Comparison of ENCODE assay signal across 8 cellular contexts in the genomic region with DNA sequence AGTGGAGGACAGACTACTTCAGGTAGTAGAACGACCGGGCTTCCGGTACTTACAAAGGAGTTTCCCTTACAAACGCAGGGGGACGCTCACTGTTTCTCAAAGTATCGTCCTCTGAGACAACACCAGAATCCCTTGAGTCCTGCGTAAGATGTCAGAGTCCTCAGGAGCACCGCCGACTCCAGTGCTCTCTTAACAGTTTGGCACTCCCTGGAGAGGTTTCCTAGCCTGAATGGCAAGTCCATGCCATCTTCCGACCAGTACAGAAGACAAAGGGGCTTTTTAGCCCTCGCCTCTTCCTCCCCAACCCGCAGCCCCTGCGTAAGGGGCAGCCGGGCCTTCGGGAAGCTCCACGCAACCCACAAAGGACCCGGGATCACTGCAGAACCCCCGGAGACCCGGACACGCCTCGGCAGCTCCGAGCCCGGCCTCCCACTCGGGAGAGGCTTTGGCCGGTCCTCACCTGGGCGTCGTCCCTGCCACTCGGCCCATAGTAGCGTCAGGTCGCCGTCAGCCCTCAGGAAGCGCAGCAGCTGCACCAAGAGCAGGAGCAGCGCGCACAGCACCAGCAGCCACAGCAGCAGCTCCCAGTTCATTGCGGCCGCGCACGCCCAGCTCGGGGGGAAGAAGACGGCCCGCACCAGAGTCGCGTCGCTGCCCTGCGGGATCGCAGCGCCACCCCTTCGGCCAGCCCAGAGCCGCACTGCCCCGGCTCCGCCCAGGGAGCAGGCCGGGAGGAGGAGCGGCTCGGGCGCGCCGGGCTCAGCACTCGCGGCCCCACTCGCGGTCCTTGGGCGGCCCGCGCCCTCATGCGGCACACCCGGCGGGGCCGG. TPM values are rescaled to one million over a fixed set of nuclear protein-coding genes. Genes with fewer than 3 reads are reported as not detected.
DNase-seq lines count a peak whose midpoint lies in the region; ATAC-seq lines count a peak whose summit lies in the region.

A gene with protein sequence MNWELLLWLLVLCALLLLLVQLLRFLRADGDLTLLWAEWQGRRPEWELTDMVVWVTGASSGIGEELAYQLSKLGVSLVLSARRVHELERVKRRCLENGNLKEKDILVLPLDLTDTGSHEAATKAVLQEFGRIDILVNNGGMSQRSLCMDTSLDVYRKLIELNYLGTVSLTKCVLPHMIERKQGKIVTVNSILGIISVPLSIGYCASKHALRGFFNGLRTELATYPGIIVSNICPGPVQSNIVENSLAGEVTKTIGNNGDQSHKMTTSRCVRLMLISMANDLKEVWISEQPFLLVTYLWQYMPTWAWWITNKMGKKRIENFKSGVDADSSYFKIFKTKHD (minus strand): TSS at position 682 of the 830 bp plus-strand sequence. CDS start 89 bp downstream, at position 593.

- peaks cover 29% of the 10 kb centered on the region for H3K4me1 ChIP-seq in BLaER1

- peak within 1 kb of the TSS; percentile 83 for H3K4me2 ChIP-seq in BLaER1

- no peaks in the 10 kb centered on the region for H3K27me3 Mint-ChIP-seq in activated CD4-positive, alpha-beta memory T cell treated with anti-CD3 and anti-CD28 coated beads, Interleukin-2, amount 10 ng/mL, durations not matched to agents 7 days and 5 days

- ATAC-seq in GM19035 (IDR thresholded peaks at IDR 0.05; ENCODE audit: unreplicated experiment), result peak; percentile 85
- ATAC-seq in HG03342 (IDR thresholded peaks at IDR 0.05; ENCODE audit: unreplicated experiment), result peak; percentile 84

- DNase-seq in NCI-H69 (lab: John Stamatoyannopoulos, UW) (peak; percentile 93), medulla oblongata (ENCODE audit: extremely low spot score) (peak; percentile 94)
- DNase-seq in activated CD4-positive, alpha-beta memory T cell treated with anti-CD3 and anti-CD28 coated beads, Interleukin-2, amount 10 ng/mL, durations not matched to agents 7 days and 5 days, result peak; percentile 68
- DNase-seq in effector CD4-positive, alpha-beta T cell, result peak; percentile 44
- DNase-seq in stimulated activated CD4-positive, alpha-beta T cell treated with anti-CD3 and anti-CD28 coated beads, TNF-alpha, amount 100 ng/mL, for 48 hours (ENCODE audit: low read depth in 3 of 3), result peak; percentile 36 to 56 (median 38)

- CTCF ChIA-PET in activated CD4-positive, alpha-beta memory T cell treated with anti-CD3 and anti-CD28 coated beads, Interleukin-2, amount 10 ng/mL, durations not matched to agents 7 days and 5 days (lab: Charles Lee), result interaction anchor here (0.6 to 5.6 kb wide), 17 partner anchors 9 to 200 kb away, joined by 3 to 35 read pairs (median 4); a partner anchor contains a TSS

- H3K4me1 Mint-ChIP-seq in activated CD4-positive, alpha-beta memory T cell treated with anti-CD3 and anti-CD28 coated beads, Interleukin-2, amount 10 ng/mL, durations not matched to agents 7 days and 5 days, result peaks cover 35% of the 10 kb centered on the region

- no peaks in the 10 kb centered on the region for H3K27me3 ChIP-seq in BLaER1

- POLR2A ChIA-PET in activated CD4-positive, alpha-beta memory T cell treated with anti-CD3 and anti-CD28 coated beads, Interleukin-2, amount 10 ng/mL, durations not matched to agents 7 days and 5 days (lab: Charles Lee), result interaction anchor here (0.7 to 4.2 kb wide), 16 partner anchors 8 to 201 kb away, joined by 3 to 55 read pairs (median 4); a partner anchor contains a TSS

- H3K27ac Mint-ChIP-seq in activated CD4-positive, alpha-beta memory T cell treated with anti-CD3 and anti-CD28 coated beads, Interleukin-2, amount 10 ng/mL, durations not matched to agents 7 days and 5 days, result peak within 1 kb of the TSS; percentile 94

- peak within 1 kb of the TSS; percentile 91 for H3K4me3 Mint-ChIP-seq in activated CD4-positive, alpha-beta memory T cell treated with anti-CD3 and anti-CD28 coated beads, Interleukin-2, amount 10 ng/mL, durations not matched to agents 7 days and 5 days

- peak within 1 kb of the TSS; percentile 92 for H3K4me3 ChIP-seq in BLaER1

- H3K9me3 Mint-ChIP-seq in activated CD4-positive, alpha-beta memory T cell treated with anti-CD3 and anti-CD28 coated beads, Interleukin-2, amount 10 ng/mL, durations not matched to agents 7 days and 5 days, result no peaks in the 10 kb centered on the region

- H3K36me3 ChIP-seq in BLaER1, result peaks cover 18% of the 10 kb centered on the region

- peaks cover 25% of the 10 kb centered on the region for H3K36me3 Mint-ChIP-seq in activated CD4-positive, alpha-beta memory T cell treated with anti-CD3 and anti-CD28 coated beads, Interleukin-2, amount 10 ng/mL, durations not matched to agents 7 days and 5 days (ENCODE audit: low read depth)

- no peaks in the 10 kb centered on the region for H3K9me3 ChIP-seq in BLaER1

- H3K9ac ChIP-seq in BLaER1, result peak within 1 kb of the TSS; percentile 94

- H3K27ac ChIP-seq in BLaER1, result peak within 1 kb of the TSS; percentile 92

- no peaks in the 10 kb centered on the region for H4K20me1 ChIP-seq in BLaER1

RNA-seq across cellular contexts. Expression of the gene that starts here (rescaled TPM):
- total RNA-seq in activated CD4-positive, alpha-beta memory T cell treated with anti-CD3 and anti-CD28 coated beads, Interleukin-2, amount 10 ng/mL, durations not matched to agents 7 days and 5 days, result 10 to 100 TPM; 76.5 to 77.9 TPM

Comparison
In these comparisons a context has a peak if more than half of its experiments do, and no peak if none do; other contexts are left out.
1. Peak in every context shown above with its lines: DNase-seq, ATAC-seq, H3K4me3 ChIP-seq and H3K27ac ChIP-seq.
2. DNase-seq: peak in every context shown above with its lines; median percentile 94 in medulla oblongata; 93 in NCI-H69; 68 in activated CD4-positive, alpha-beta memory T cell treated with anti-CD3 and anti-CD28 coated beads, Interleukin-2, amount 10 ng/mL, durations not matched to agents 7 days and 5 days; 44 in effector CD4-positive, alpha-beta T cell; 38 in stimulated activated CD4-positive, alpha-beta T cell treated with anti-CD3 and anti-CD28 coated beads, TNF-alpha, amount 100 ng/mL, for 48 hours.